1 cellular context compared by ENCODE assay signal in genomic region chr19:45564131-45564780, GRCh38.
TF ChIP-seq lines count a peak whose summit lies in the region.

No MANE protein-coding gene starts in this region.

TF ChIP-seq in WTC11, 78 proteins besides CTCF, POLR2A, EP300 and RAD21 (continued from another document):
- TF ChIP-seq ZNF281 (CRISPR knock-in tag; IDR thresholded peaks at IDR 0.05) = 0 out of 2 replicates have a peak, but pooled peaks have one; percentile 18
- TF ChIP-seq ZNF423 (CRISPR knock-in tag; IDR thresholded peaks at IDR 0.05) = peak; percentile 52; the same call in 1 of the 2 replicates
- TF ChIP-seq, protein P1, sequence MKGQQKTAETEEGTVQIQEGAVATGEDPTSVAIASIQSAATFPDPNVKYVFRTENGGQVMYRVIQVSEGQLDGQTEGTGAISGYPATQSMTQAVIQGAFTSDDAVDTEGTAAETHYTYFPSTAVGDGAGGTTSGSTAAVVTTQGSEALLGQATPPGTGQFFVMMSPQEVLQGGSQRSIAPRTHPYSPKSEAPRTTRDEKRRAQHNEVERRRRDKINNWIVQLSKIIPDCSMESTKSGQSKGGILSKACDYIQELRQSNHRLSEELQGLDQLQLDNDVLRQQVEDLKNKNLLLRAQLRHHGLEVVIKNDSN (CRISPR knock-in tag; IDR thresholded peaks at IDR 0.05) = no peak
- TF ChIP-seq, protein P2, sequence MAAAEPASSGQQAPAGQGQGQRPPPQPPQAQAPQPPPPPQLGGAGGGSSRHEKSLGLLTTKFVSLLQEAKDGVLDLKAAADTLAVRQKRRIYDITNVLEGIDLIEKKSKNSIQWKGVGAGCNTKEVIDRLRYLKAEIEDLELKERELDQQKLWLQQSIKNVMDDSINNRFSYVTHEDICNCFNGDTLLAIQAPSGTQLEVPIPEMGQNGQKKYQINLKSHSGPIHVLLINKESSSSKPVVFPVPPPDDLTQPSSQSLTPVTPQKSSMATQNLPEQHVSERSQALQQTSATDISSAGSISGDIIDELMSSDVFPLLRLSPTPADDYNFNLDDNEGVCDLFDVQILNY (CRISPR knock-in tag; IDR thresholded peaks at IDR 0.05) = no peak
- no peak for TF ChIP-seq TP53 (CRISPR knock-in tag; IDR thresholded peaks at IDR 0.05)
- 0 out of 2 replicates have a peak, but pooled peaks have one; percentile 7 for TF ChIP-seq MAX (CRISPR knock-in tag; IDR thresholded peaks at IDR 0.05)
- peak; percentile 30; the same call in 1 of the 2 replicates for TF ChIP-seq SP1 (CRISPR knock-in tag; conservative IDR thresholded peaks at IDR 0.05)
- no peak for TF ChIP-seq HMGA2 (CRISPR knock-in tag; IDR thresholded peaks at IDR 0.05)
